Comparison of ENCODE assay signal across 27 cellular contexts in the genomic region with DNA sequence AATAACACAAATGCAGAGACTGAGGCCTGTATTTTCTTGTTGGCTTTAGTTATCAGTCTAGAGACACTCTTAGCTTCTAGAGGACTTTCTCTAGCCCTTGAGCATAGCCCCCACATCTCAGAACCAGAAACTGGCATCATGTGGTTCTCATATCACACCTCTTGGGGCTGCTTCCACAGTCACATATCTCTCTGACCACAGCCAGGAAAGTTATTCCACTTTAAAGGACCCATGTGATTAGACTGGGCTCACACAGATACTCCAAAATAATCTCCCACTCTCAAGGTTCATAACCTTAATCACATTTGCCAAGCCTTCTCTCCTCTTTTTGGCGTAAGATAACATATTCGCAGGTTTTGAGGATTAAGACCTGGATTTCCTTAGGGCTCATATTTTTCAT.
"Had no signal": no experiment of that assay in that cellular context is flagged by ENCODE, and none has a peak within 500 bp of the region (broad histone marks: within the 10 kb centered on the region; RNA-seq: fewer than 3 reads in every experiment).

No MANE protein-coding gene starts in this region.

- H3K36me3 Mint-ChIP-seq: activated naive CD4-positive, alpha-beta T cell treated with anti-CD3 and anti-CD28 coated beads, Interleukin-2, amount 10 ng/mL, durations not matched to agents 7 days and 5 days; activated naive CD8-positive, alpha-beta T cell treated with anti-CD3 and anti-CD28 coated beads for 36 hours; T-cell had no signal

- H3K27me3 ChIP-seq: breast epithelium, MG63 had no signal

- H3K27me3 Mint-ChIP-seq: activated CD4-positive, alpha-beta memory T cell treated with anti-CD3 and anti-CD28 coated beads, Interleukin-2, amount 10 ng/mL, durations not matched to agents 7 days and 5 days; activated CD4-positive, alpha-beta T cell treated with anti-CD3 and anti-CD28 coated beads for 36 hours; activated naive CD4-positive, alpha-beta T cell treated with anti-CD3 and anti-CD28 coated beads, Interleukin-2, amount 10 ng/mL, durations not matched to agents 7 days and 5 days; activated naive CD8-positive, alpha-beta T cell treated with anti-CD3 and anti-CD28 coated beads for 36 hours; T-cell had no signal

- DNase-seq: activated CD4-positive, alpha-beta memory T cell treated with anti-CD3 and anti-CD28 coated beads, Interleukin-2, amount 10 ng/mL, durations not matched to agents 7 days and 5 days; activated CD4-positive, alpha-beta T cell treated with anti-CD3 and anti-CD28 coated beads for 36 hours; activated CD4-positive, alpha-beta T cell treated with anti-CD3 and anti-CD28 coated beads, Interleukin-2, amount 50 U/mL, for 1 hour; activated gamma-delta T cell treated with Interleukin-2 at 50 U/mL for 16 hours; activated naive CD4-positive, alpha-beta T cell treated with anti-CD3 and anti-CD28 coated beads, Interleukin-2, amount 10 ng/mL, durations not matched to agents 7 days and 5 days; activated naive CD8-positive, alpha-beta T cell treated with anti-CD3 and anti-CD28 coated beads for 36 hours; activated T-cell treated with anti-CD3 and anti-CD28 coated beads for 4 hours; activated T-cell treated with anti-CD3 and anti-CD28 coated beads, Interleukin-2, amount 50 U/mL, for 48 hours; anterior cingulate cortex; MG63; MV-4-11; NCI-H1105; NCI-H1436; NCI-H1694 treated with DMSO at 0.1 percent for 48 hours; NCI-H2029 treated with DMSO at 0.1 percent for 48 hours; NCI-H345; NCI-H510A; NCI-H526 treated with DMSO at 0.1 percent for 48 hours; NCI-H82; PC-3; SIG-M5; T-cell; T-helper 2 cell; T1000; WERI-Rb-1 had no signal

- H3K27ac ChIP-seq: breast epithelium, WERI-Rb-1 had no signal

- H3K36me3 ChIP-seq: breast epithelium, MG63, WERI-Rb-1 had no signal

- H3K4me3 ChIP-seq: breast epithelium, MG63 had no signal

- H3K4me3 Mint-ChIP-seq: activated CD4-positive, alpha-beta memory T cell treated with anti-CD3 and anti-CD28 coated beads, Interleukin-2, amount 10 ng/mL, durations not matched to agents 7 days and 5 days; activated CD4-positive, alpha-beta T cell treated with anti-CD3 and anti-CD28 coated beads for 36 hours; activated naive CD4-positive, alpha-beta T cell treated with anti-CD3 and anti-CD28 coated beads, Interleukin-2, amount 10 ng/mL, durations not matched to agents 7 days and 5 days; activated naive CD8-positive, alpha-beta T cell treated with anti-CD3 and anti-CD28 coated beads for 36 hours; T-cell had no signal

- H3K9me3 ChIP-seq: breast epithelium, MG63 had no signal

- H3K4me1 ChIP-seq: breast epithelium had no signal

- H3K27ac Mint-ChIP-seq: activated CD4-positive, alpha-beta memory T cell treated with anti-CD3 and anti-CD28 coated beads, Interleukin-2, amount 10 ng/mL, durations not matched to agents 7 days and 5 days; activated CD4-positive, alpha-beta T cell treated with anti-CD3 and anti-CD28 coated beads for 36 hours; activated naive CD4-positive, alpha-beta T cell treated with anti-CD3 and anti-CD28 coated beads, Interleukin-2, amount 10 ng/mL, durations not matched to agents 7 days and 5 days; activated naive CD8-positive, alpha-beta T cell treated with anti-CD3 and anti-CD28 coated beads for 36 hours; activated T-helper 2 cell treated with anti-CD3 and anti-CD28 coated beads, Interferon-gamma antibody, Interleukin-2, Interleukin-4, amounts not matched to agents 10 μg/mL and 5 μg/mL and 100 μg/mL, durations not matched to agents 14 hours and 24 hours and 36 hours; T-cell had no signal

- H3K9me3 Mint-ChIP-seq: activated naive CD8-positive, alpha-beta T cell treated with anti-CD3 and anti-CD28 coated beads for 36 hours had no signal

- ATAC-seq: activated CD4-positive, alpha-beta T cell treated with anti-CD3 and anti-CD28 coated beads for 36 hours; PC-3; T-cell had no signal

- H3K4me1 Mint-ChIP-seq: activated CD4-positive, alpha-beta memory T cell treated with anti-CD3 and anti-CD28 coated beads, Interleukin-2, amount 10 ng/mL, durations not matched to agents 7 days and 5 days; activated CD4-positive, alpha-beta T cell treated with anti-CD3 and anti-CD28 coated beads for 36 hours; activated naive CD4-positive, alpha-beta T cell treated with anti-CD3 and anti-CD28 coated beads, Interleukin-2, amount 10 ng/mL, durations not matched to agents 7 days and 5 days; activated naive CD8-positive, alpha-beta T cell treated with anti-CD3 and anti-CD28 coated beads for 36 hours; T-cell had no signal
